ENCODE assay signal across 15 cellular contexts in the genomic region with DNA sequence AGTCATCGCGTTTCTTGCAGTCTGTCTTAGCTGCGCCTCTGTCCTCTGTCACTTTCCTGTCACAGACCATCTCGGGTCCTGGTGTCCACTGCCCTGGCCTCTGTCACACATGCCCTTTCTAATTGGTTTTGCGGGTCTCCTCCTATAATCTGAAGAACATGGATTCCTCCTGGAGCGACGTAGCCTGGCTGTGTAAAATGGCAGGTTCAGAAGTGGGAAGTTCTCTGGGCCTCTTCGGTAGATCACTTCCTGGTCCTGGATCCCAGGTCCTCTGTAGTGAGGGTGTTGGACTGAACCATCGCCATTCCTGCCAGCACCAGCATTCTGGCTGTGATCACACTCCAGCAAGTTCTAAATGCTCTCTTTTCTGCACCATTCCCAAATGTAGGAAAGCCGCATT. TPM values are rescaled to one million over a fixed set of nuclear protein-coding genes. Genes with fewer than 3 reads are reported as not detected.
A peak's percentile ranks its signal among the peaks of the same experiment; 100 is the strongest.
DNase-seq lines count a peak whose midpoint lies in the region; ATAC-seq and TF ChIP-seq lines count a peak whose summit lies in the region.
"Had no signal": no experiment of that assay in that cellular context is flagged by ENCODE, and none has a peak within 500 bp of the region (broad histone marks: within the 10 kb centered on the region; RNA-seq: fewer than 3 reads in every experiment).

No MANE protein-coding gene starts in this region.

- H3K36me3 Mint-ChIP-seq in brain (no peaks in the 10 kb centered on the region), naive B cell (no peaks in the 10 kb centered on the region)
- H3K36me3 Mint-ChIP-seq: activated naive CD8-positive, alpha-beta T cell treated with anti-CD3 and anti-CD28 coated beads, Interleukin-2, amount 10 ng/mL, durations not matched to agents 7 days and 5 days had no signal

- peak overlapping the region in 4 of 5 experiments; percentile 21 to 76 (median 49) for H3K4me3 Mint-ChIP-seq in brain
- H3K4me3 Mint-ChIP-seq in naive B cell: peak overlapping the region; percentile 16 to 82 (median 62)
- H3K4me3 Mint-ChIP-seq: activated naive CD8-positive, alpha-beta T cell treated with anti-CD3 and anti-CD28 coated beads, Interleukin-2, amount 10 ng/mL, durations not matched to agents 7 days and 5 days had no signal

- H4K20me1 ChIP-seq in BLaER1: no peaks in the 10 kb centered on the region

- H3K4me2 ChIP-seq in BLaER1: peak overlapping the region; percentile 60; the same call in 1 of the 2 replicates

- peaks cover 70% of the 10 kb centered on the region for H3K27me3 Mint-ChIP-seq in brain
- H3K27me3 Mint-ChIP-seq in naive B cell: peaks cover 41 to 58% (median 47%) of the 10 kb centered on the region in 3 donors

- peaks cover 32% of the 10 kb centered on the region for H3K27me3 ChIP-seq in BLaER1
- H3K27me3 ChIP-seq: ovary had no signal

- peaks cover 36% of the 10 kb centered on the region for H3K4me1 ChIP-seq in BLaER1

- H3K9ac ChIP-seq in BLaER1: no peak overlapping the region

- H3K27ac Mint-ChIP-seq in brain: peak overlapping the region in 1 of 5 experiments; percentile 50
- H3K27ac Mint-ChIP-seq in naive B cell: no peak overlapping the region
- H3K27ac Mint-ChIP-seq: activated naive CD8-positive, alpha-beta T cell treated with anti-CD3 and anti-CD28 coated beads, Interleukin-2, amount 10 ng/mL, durations not matched to agents 7 days and 5 days had no signal

- peak; percentile 4 for DNase-seq in NCI-H1105 (lab: John Stamatoyannopoulos, UW)
- DNase-seq in naive B cell: no peak
- DNase-seq in effector CD8-positive, alpha-beta T cell (lab: John Stamatoyannopoulos, UW): no peak
- DNase-seq in anterior cingulate cortex (lab: John Stamatoyannopoulos, UW): no peak
- DNase-seq in caudate nucleus (lab: John Stamatoyannopoulos, UW): no peak
- no peak for DNase-seq in RKO (ENCODE audit: low spot score)
- DNase-seq: activated naive CD8-positive, alpha-beta T cell treated with anti-CD3 and anti-CD28 coated beads, Interleukin-2, amount 10 ng/mL, durations not matched to agents 7 days and 5 days; erythroblast; hypothalamus; IMR-90; ovary; stimulated activated CD4-positive, alpha-beta T cell treated with anti-CD3 and anti-CD28 coated beads, Interleukin-15, amount 100 ng/mL, for 24 hours had no signal

- H3K4me3 ChIP-seq in BLaER1: no peak overlapping the region
- H3K4me3 ChIP-seq: ovary had no signal

- H3K27ac ChIP-seq in BLaER1: no peak overlapping the region
- H3K27ac ChIP-seq in caudate nucleus (ENCODE audit: low read depth, low read length): no peak overlapping the region
- H3K27ac ChIP-seq: ovary had no signal

- H3K9me3 ChIP-seq in BLaER1: peaks cover 9% of the 10 kb centered on the region; the same call in 1 of the 2 replicates
- H3K9me3 ChIP-seq: ovary, tibial nerve had no signal

- peaks cover 0 to 3% (median 0%) of the 10 kb centered on the region in 5 experiments for H3K9me3 Mint-ChIP-seq in brain
- peaks cover 0 to 2% (median 0%) of the 10 kb centered on the region in 7 donors for H3K9me3 Mint-ChIP-seq in naive B cell
- H3K9me3 Mint-ChIP-seq: activated naive CD8-positive, alpha-beta T cell treated with anti-CD3 and anti-CD28 coated beads, Interleukin-2, amount 10 ng/mL, durations not matched to agents 7 days and 5 days had no signal

- H3K4me1 Mint-ChIP-seq in brain: peaks cover 10% of the 10 kb centered on the region
- peaks cover 3 to 14% (median 9%) of the 10 kb centered on the region in 3 donors for H3K4me1 Mint-ChIP-seq in naive B cell

- TF ChIP-seq CTCF in brain (conservative IDR thresholded peaks at IDR 0.05): no peak

- ATAC-seq in naive B cell (ENCODE audit: low read depth in 2 of 2): no peak

- H3K36me3 ChIP-seq in BLaER1: no peaks in the 10 kb centered on the region
- H3K36me3 ChIP-seq: ovary, tibial nerve had no signal

RNA-seq across cellular contexts. Expression of gene FAM3B, which starts 0.9 kb away (rescaled TPM):
- polyA plus RNA-seq in brain (ENCODE audit: insufficient read depth, low read depth, low replicate concordance) (11.0 TPM), naive B cell (ENCODE audit: low read depth in 6 of 6) (not detected)
- polyA plus RNA-seq: IMR-90 had no signal

RNA-seq across cellular contexts. Expression of gene MX2, which starts 44.4 kb away (rescaled TPM):
- polyA plus RNA-seq in brain (ENCODE audit: insufficient read depth, low read depth, low replicate concordance): 0.93 TPM
- polyA plus RNA-seq in naive B cell (ENCODE audit: low read depth in 6 of 6): 10 to 100 TPM; 18.4 to 48.2 (median 40.3) TPM

Comparison
In these comparisons a context has a peak if more than half of its experiments do, and no peak if none do; other contexts are left out.
1. RNA of gene FAM3B, which starts 0.9 kb away (polyA plus RNA-seq): 11.0 TPM in brain (single experiment); not detected in naive B cell; every median in the first group is over 10 times any median in the second.
2. RNA of gene MX2, which starts 44.4 kb away (polyA plus RNA-seq): 18.4 to 48.2 TPM in naive B cell; 0.93 TPM in brain (single experiment); every median in the first group is over 10 times any median in the second.